Comparison of ENCODE assay signal across 9 cellular contexts in genomic region chr3:43879166-43879565, GRCh38.
DNase-seq lines count a peak whose midpoint lies in the region; ATAC-seq, FAIRE-seq and TF ChIP-seq lines count a peak whose summit lies in the region.
"Had no signal": no experiment of that assay in that cellular context is flagged by ENCODE, and none has a peak within 500 bp of the region (broad histone marks: within the 10 kb centered on the region; RNA-seq: fewer than 3 reads in every experiment).

No MANE protein-coding gene starts in this region.

- no peak overlapping the region for H3K4me2 ChIP-seq in OCI-LY1 (ENCODE audit: low read length)

- DNase-seq in AG10803 (ENCODE audit: low read depth) (no peak), GM13977 (ENCODE audit: low spot score) (peak; percentile 63), iPS DF 6.9 (ENCODE audit: low read depth, low spot score) (peak; percentile 77), frontal cortex (ENCODE audit: low spot score in 2 of 2) (no peak), NCI-H2227 treated with DMSO at 0.1 percent for 48 hours (lab: John Stamatoyannopoulos, UW) (no peak)
- no peak for DNase-seq in naive thymus-derived CD8-positive, alpha-beta T cell
- DNase-seq in NK-92 treated with Interleukin-12 subunit alpha and Interleukin-12 subunit beta, amount 100 ng/mL, for 24 hours (lab: John Stamatoyannopoulos, UW) = no peak

- POLR2A ChIA-PET in naive thymus-derived CD8-positive, alpha-beta T cell (lab: Charles Lee) = no interaction called here

- no peak overlapping the region for H3K4me3 Mint-ChIP-seq in naive thymus-derived CD8-positive, alpha-beta T cell
- H3K4me3 Mint-ChIP-seq: dendritic cell treated with granulocyte-macrophage colony-stimulating factor and Interleukin-4, amounts not matched to agents 40 ng/mL and 50 ng/mL, for 4 days had no signal

- in situ Hi-C loops in GM13977 (cut with MboI; ENCODE audit: low pct_unique_long_range_greater_than_20kb, low sequenced_read_pairs, unreplicated experiment) = no loop called here

- H3K27me3 Mint-ChIP-seq in naive thymus-derived CD8-positive, alpha-beta T cell = peaks cover 0 to 11% (median 6%) of the 10 kb centered on the region in 5 donors
- H3K27me3 Mint-ChIP-seq: dendritic cell treated with granulocyte-macrophage colony-stimulating factor and Interleukin-4, amounts not matched to agents 40 ng/mL and 50 ng/mL, for 4 days had no signal

- no peaks in the 10 kb centered on the region for H3K4me1 Mint-ChIP-seq in naive thymus-derived CD8-positive, alpha-beta T cell

- H3F3A ChIP-seq in OCI-LY1 (ENCODE audit: insufficient read depth, low read length) = no peaks in the 10 kb centered on the region

- WGBS in iPS DF 6.9 (ENCODE audit: insufficient coverage, insufficient read length) = no CpG with 5 or more reads among the region's 4 CpGs

- H3K27me3 ChIP-seq in OCI-LY1 (ENCODE audit: insufficient read depth, low read length) = 0 out of 2 replicates have a peak, but pooled peaks cover 3% of the 10 kb centered on the region
- no peaks in the 10 kb centered on the region for H3K27me3 ChIP-seq in iPS DF 6.9 (ENCODE audit: control insufficient read depth, insufficient read depth, low read length)

- no peaks in the 10 kb centered on the region for H3K9me2 ChIP-seq in OCI-LY1 (ENCODE audit: low read depth, low read length)

- H3K9me3 Mint-ChIP-seq in naive thymus-derived CD8-positive, alpha-beta T cell = no peaks in the 10 kb centered on the region
- H3K9me3 Mint-ChIP-seq: dendritic cell treated with granulocyte-macrophage colony-stimulating factor and Interleukin-4, amounts not matched to agents 40 ng/mL and 50 ng/mL, for 4 days had no signal

- H3K4me3 ChIP-seq in AG10803 (ENCODE audit: low read length) (no peak overlapping the region), OCI-LY1 (ENCODE audit: low read depth, low read length, poor library complexity, severe bottlenecking) (no peak overlapping the region), iPS DF 6.9 (ENCODE audit: low read length) (no peak overlapping the region)

- no peaks in the 10 kb centered on the region for H3K79me2 ChIP-seq in OCI-LY1 (ENCODE audit: insufficient read depth, low read length)

- H3K36me3 ChIP-seq in OCI-LY1 (ENCODE audit: insufficient read depth, low read length) (no peaks in the 10 kb centered on the region), iPS DF 6.9 (ENCODE audit: control insufficient read depth, insufficient read depth, low read length) (no peaks in the 10 kb centered on the region)

- H2AFZ ChIP-seq in OCI-LY1 (ENCODE audit: low read length) = no peak overlapping the region

- no peak overlapping the region for H3K27ac Mint-ChIP-seq in naive thymus-derived CD8-positive, alpha-beta T cell
- H3K27ac Mint-ChIP-seq: dendritic cell treated with granulocyte-macrophage colony-stimulating factor and Interleukin-4, amounts not matched to agents 40 ng/mL and 50 ng/mL, for 4 days had no signal

- no peak for ATAC-seq in naive thymus-derived CD8-positive, alpha-beta T cell

- H3K27ac ChIP-seq in OCI-LY1 (ENCODE audit: low read depth, low read length, poor library complexity, severe bottlenecking) (no peak overlapping the region), iPS DF 6.9 (ENCODE audit: low read length) (no peak overlapping the region)

- FAIRE-seq in frontal cortex (lab: Jason Lieb, UNC) = no peak

- no peaks in the 10 kb centered on the region for H3K4me1 ChIP-seq in OCI-LY1 (ENCODE audit: insufficient read depth, low read length, severe bottlenecking)
- peaks cover 1% of the 10 kb centered on the region for H3K4me1 ChIP-seq in iPS DF 6.9 (ENCODE audit: control insufficient read depth, insufficient read depth, low read length)

- no peak overlapping the region for H3K9ac ChIP-seq in OCI-LY1 (ENCODE audit: low read length)

- H4K20me1 ChIP-seq in OCI-LY1 (ENCODE audit: insufficient read depth, low read length) = no peaks in the 10 kb centered on the region

- TF ChIP-seq CTCF in AG10803 (conservative IDR thresholded peaks at IDR 0.05; ENCODE audit: low read length) (peak; percentile 21), GM13977 (IDR thresholded peaks at IDR 0.05; ENCODE audit: extremely low read depth, insufficient read depth, missing control alignments) (peak; percentile 64), OCI-LY1 (IDR thresholded peaks at IDR 0.05; ENCODE audit: low read length) (peak; percentile 47; the same call in 1 of the 2 replicates)

- no peaks in the 10 kb centered on the region for H3K36me3 Mint-ChIP-seq in naive thymus-derived CD8-positive, alpha-beta T cell

- H3K9me3 ChIP-seq in OCI-LY1 (ENCODE audit: low read length) = no peaks in the 10 kb centered on the region
- no peaks in the 10 kb centered on the region for H3K9me3 ChIP-seq in iPS DF 6.9 (ENCODE audit: control insufficient read depth, insufficient read depth, low read length)

Comparison
In these comparisons a context has a peak if more than half of its experiments do, and no peak if none do; other contexts are left out.
1. DNase-seq: peak in GM13977 (single experiment) and iPS DF 6.9 (single experiment); none in AG10803 (single experiment), frontal cortex (0 of 2), NCI-H2227 treated with DMSO at 0.1 percent for 48 hours (single experiment), naive thymus-derived CD8-positive, alpha-beta T cell (0 of 10) and NK-92 treated with Interleukin-12 subunit alpha and Interleukin-12 subunit beta, amount 100 ng/mL, for 24 hours (single experiment).
2. Peak in every context shown above with its lines, with median percentiles within 50 percentile points of each other: CTCF ChIP-seq.